20 cellular contexts compared by ENCODE assay signal in the genomic region with DNA sequence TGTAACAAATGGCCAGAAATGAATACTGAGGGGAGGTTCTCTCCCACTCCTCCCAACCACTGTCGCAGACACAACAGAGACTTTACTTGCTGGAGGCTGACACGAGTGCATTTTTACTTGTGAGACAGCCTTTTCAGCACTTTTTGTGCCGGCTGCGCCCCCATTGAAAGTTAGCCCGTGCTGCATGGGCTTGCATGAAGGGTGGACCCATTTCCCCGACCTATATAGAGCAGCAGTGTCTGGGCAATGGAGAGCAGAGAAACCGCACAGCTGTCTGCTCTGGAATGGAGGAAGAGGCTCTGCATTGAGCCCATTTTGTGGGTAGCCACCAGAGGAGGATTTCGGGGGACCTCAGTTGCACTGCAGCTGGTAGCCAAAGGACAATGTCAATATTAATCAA.
DNase-seq lines count a peak whose midpoint lies in the region; ATAC-seq and FAIRE-seq lines count a peak whose summit lies in the region.
"Had no signal": no experiment of that assay in that cellular context is flagged by ENCODE, and none has a peak within 500 bp of the region (broad histone marks: within the 10 kb centered on the region; RNA-seq: fewer than 3 reads in every experiment).

No MANE protein-coding gene starts in this region.

- H3K4me1 ChIP-seq in SJCRH30: no peaks in the 10 kb centered on the region
- H3K4me1 ChIP-seq: A549, ascending aorta, foreskin keratinocyte had no signal

- no peaks in the 10 kb centered on the region for H3K27me3 ChIP-seq in SJCRH30
- H3K27me3 ChIP-seq: ascending aorta, foreskin keratinocyte had no signal

- no peak overlapping the region for H3K27ac Mint-ChIP-seq in stimulated activated naive CD8-positive, alpha-beta T cell treated with anti-CD3 and anti-CD28 coated beads, Interleukin-15, amount 100 ng/mL, for 72 hours
- H3K27ac Mint-ChIP-seq: activated B cell treated with CpG ODN at 0.5 μM for 24 hours; CD4-positive, CD25-positive, alpha-beta regulatory T cell; stimulated activated naive CD8-positive, alpha-beta T cell treated with anti-CD3 and anti-CD28 coated beads, Interleukin-15, Interleukin-2, amounts not matched to agents 100 ng/mL and 50 ng/mL, for 24 hours; T-cell had no signal

- H3K4me3 ChIP-seq in SJCRH30: no peak overlapping the region
- H3K4me3 ChIP-seq: A549, ascending aorta had no signal

- H3K9me3 Mint-ChIP-seq in stimulated activated naive CD8-positive, alpha-beta T cell treated with anti-CD3 and anti-CD28 coated beads, Interleukin-15, amount 100 ng/mL, for 72 hours: no peaks in the 10 kb centered on the region
- H3K9me3 Mint-ChIP-seq: activated B cell treated with CpG ODN at 0.5 μM for 24 hours; CD4-positive, CD25-positive, alpha-beta regulatory T cell; stimulated activated naive CD8-positive, alpha-beta T cell treated with anti-CD3 and anti-CD28 coated beads, Interleukin-15, Interleukin-2, amounts not matched to agents 100 ng/mL and 50 ng/mL, for 24 hours had no signal

- peak; percentile 52 for ATAC-seq in stimulated activated naive CD8-positive, alpha-beta T cell treated with anti-CD3 and anti-CD28 coated beads, Interleukin-15, amount 100 ng/mL, for 72 hours
- ATAC-seq in stimulated activated naive CD8-positive, alpha-beta T cell treated with anti-CD3 and anti-CD28 coated beads, Interleukin-15, Interleukin-2, amounts not matched to agents 100 U/mL and 50 U/mL, for 24 hours: no peak
- ATAC-seq in HG02678 (IDR thresholded peaks at IDR 0.05; ENCODE audit: unreplicated experiment) (peak; percentile 5), HG03571 (IDR thresholded peaks at IDR 0.05; ENCODE audit: unreplicated experiment) (peak; percentile 9)
- ATAC-seq: left ventricle myocardium superior, Panc1 had no signal

- no peak for FAIRE-seq in urothelium cell line (lab: Jason Lieb, UNC)
- FAIRE-seq: A549, small intestine had no signal

- no peak overlapping the region for H3K4me3 Mint-ChIP-seq in stimulated activated naive CD8-positive, alpha-beta T cell treated with anti-CD3 and anti-CD28 coated beads, Interleukin-15, amount 100 ng/mL, for 72 hours
- H3K4me3 Mint-ChIP-seq: activated B cell treated with CpG ODN at 0.5 μM for 24 hours; CD4-positive, CD25-positive, alpha-beta regulatory T cell; stimulated activated naive CD8-positive, alpha-beta T cell treated with anti-CD3 and anti-CD28 coated beads, Interleukin-15, Interleukin-2, amounts not matched to agents 100 ng/mL and 50 ng/mL, for 24 hours; T-cell had no signal

- peaks cover 7% of the 10 kb centered on the region for H3K4me1 Mint-ChIP-seq in stimulated activated naive CD8-positive, alpha-beta T cell treated with anti-CD3 and anti-CD28 coated beads, Interleukin-15, amount 100 ng/mL, for 72 hours
- H3K4me1 Mint-ChIP-seq: activated B cell treated with CpG ODN at 0.5 μM for 24 hours; CD4-positive, CD25-positive, alpha-beta regulatory T cell had no signal

- peaks cover 11% of the 10 kb centered on the region for H3K27me3 Mint-ChIP-seq in stimulated activated naive CD8-positive, alpha-beta T cell treated with anti-CD3 and anti-CD28 coated beads, Interleukin-15, amount 100 ng/mL, for 72 hours
- H3K27me3 Mint-ChIP-seq: activated B cell treated with CpG ODN at 0.5 μM for 24 hours; CD4-positive, CD25-positive, alpha-beta regulatory T cell had no signal

- H3K36me3 ChIP-seq in SJCRH30: no peaks in the 10 kb centered on the region
- H3K36me3 ChIP-seq: ascending aorta had no signal

- H3K27ac ChIP-seq in SJCRH30: no peak overlapping the region
- H3K27ac ChIP-seq: A549, ascending aorta, foreskin keratinocyte had no signal

- H3K9me3 ChIP-seq in SJCRH30 (replicated peaks): no peaks in the 10 kb centered on the region
- H3K9me3 ChIP-seq: A549, ascending aorta had no signal

- no peak for DNase-seq in stimulated activated naive CD8-positive, alpha-beta T cell treated with anti-CD3 and anti-CD28 coated beads, Interleukin-15, amount 100 ng/mL, for 72 hours
- DNase-seq in stimulated activated naive CD8-positive, alpha-beta T cell treated with anti-CD3 and anti-CD28 coated beads, Interleukin-15, Interleukin-2, amounts not matched to agents 100 U/mL and 50 U/mL, for 24 hours: no peak
- DNase-seq in urothelium cell line (ENCODE audit: low spot score): peak; percentile 2
- DNase-seq in foreskin melanocyte: no peak
- DNase-seq in SJCRH30: no peak
- no peak for DNase-seq in NCI-H1694 treated with DMSO at 0.1 percent for 48 hours (lab: John Stamatoyannopoulos, UW)
- DNase-seq: foreskin keratinocyte, left ventricle myocardium superior, NCI-H187, NCI-H510A treated with DMSO at 0.1 percent for 48 hours had no signal
